In the genomic region with DNA sequence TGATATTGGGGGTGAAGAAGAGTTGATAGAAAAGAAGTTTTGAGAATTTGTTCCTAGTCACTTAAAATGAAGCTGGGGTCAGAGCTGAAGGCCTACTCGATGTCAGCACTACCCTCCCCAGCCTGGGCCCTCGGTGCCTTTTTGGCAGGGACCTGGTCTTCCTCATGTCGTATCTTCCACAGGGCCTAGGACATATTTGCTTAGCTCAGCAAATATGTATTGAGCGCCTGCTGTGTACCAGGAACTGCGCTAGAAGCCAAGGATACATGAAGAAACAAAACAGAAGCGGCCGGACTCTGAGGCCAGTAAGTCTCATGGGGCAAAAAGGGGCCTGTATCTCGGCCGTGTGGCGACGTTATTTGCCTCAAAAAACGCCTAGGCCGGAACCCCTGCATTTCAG, we compare ENCODE assay signal across 29 cellular contexts.
"Had no signal": no experiment of that assay in that cellular context is flagged by ENCODE, and none has a peak within 500 bp of the region (broad histone marks: within the 10 kb centered on the region; RNA-seq: fewer than 3 reads in every experiment).

No MANE protein-coding gene starts in this region.

- H3K9ac ChIP-seq: neural progenitor cell, parathyroid adenoma had no signal

- H3K36me3 ChIP-seq: lower lobe of right lung, neural progenitor cell, neutrophil, right atrium auricular region, uterus had no signal

- FAIRE-seq: islet of Langerhans, kidney, small intestine had no signal

- DNase-seq: hypothalamus; immature natural killer cell; kidney; left colon; left lung; lower lobe of right lung; mammary epithelial cell; mesenchymal stem cell; naive B cell; natural killer cell; nephron progenitor cell; occipital lobe; small intestine; stimulated activated CD4-positive, alpha-beta T cell treated with anti-CD3 and anti-CD28 coated beads, Interleukin-1b, Interleukin-23, amount 100 ng/mL, for 48 hours; stimulated activated CD4-positive, alpha-beta T cell treated with anti-CD3 and anti-CD28 coated beads, Interleukin-2, amount 100 ng/mL, for 48 hours; stimulated activated CD4-positive, alpha-beta T cell treated with anti-CD3 and anti-CD28 coated beads, Interleukin-4, amount 100 ng/mL, for 4 hours; stimulated activated CD8-positive, alpha-beta memory T cell treated with anti-CD3 and anti-CD28 coated beads, Interleukin-4, amount 100 ng/mL, for 48 hours; stimulated activated naive CD4-positive, alpha-beta T cell treated with Interleukin-2 at 50 U/mL for 16 hours; stimulated activated naive CD8-positive, alpha-beta T cell treated with anti-CD3 and anti-CD28 coated beads, Interleukin-15, amount 100 ng/mL, for 72 hours; substantia nigra; uterus had no signal

- H3K4me1 ChIP-seq: left lung, lower lobe of right lung, neural progenitor cell, parathyroid adenoma, right atrium auricular region, tibial nerve, uterus had no signal

- H3K9me3 ChIP-seq: left lung, lower lobe of right lung, neutrophil, right atrium auricular region, tibial nerve, uterus had no signal

- H3K27me3 ChIP-seq: left lung, neural progenitor cell, right atrium auricular region, tibial nerve, uterus had no signal

- H2AFZ ChIP-seq: neural progenitor cell, parathyroid adenoma had no signal

- ATAC-seq: left colon; left lung; lower lobe of right lung; natural killer cell; sciatic nerve; stimulated activated memory B cell treated with anti-CD40 and anti-IgM and Interleukin-4, amounts not matched to agents 10 μg/mL and 1 μg/mL and 100 μg/mL, for 72 hours; stimulated activated naive CD8-positive, alpha-beta T cell treated with anti-CD3 and anti-CD28 coated beads, Interleukin-15, amount 100 ng/mL, for 72 hours had no signal

- H3K27ac ChIP-seq: left lung, lower lobe of right lung, neural progenitor cell, neutrophil, parathyroid adenoma, right atrium auricular region, tibial nerve, uterus had no signal

- H3K4me3 ChIP-seq: left lung, lower lobe of right lung, neural progenitor cell, right atrium auricular region, tibial nerve, uterus had no signal

- H3K4me2 ChIP-seq: neural progenitor cell had no signal

- H3K79me2 ChIP-seq: parathyroid adenoma had no signal
